In the genomic region with DNA sequence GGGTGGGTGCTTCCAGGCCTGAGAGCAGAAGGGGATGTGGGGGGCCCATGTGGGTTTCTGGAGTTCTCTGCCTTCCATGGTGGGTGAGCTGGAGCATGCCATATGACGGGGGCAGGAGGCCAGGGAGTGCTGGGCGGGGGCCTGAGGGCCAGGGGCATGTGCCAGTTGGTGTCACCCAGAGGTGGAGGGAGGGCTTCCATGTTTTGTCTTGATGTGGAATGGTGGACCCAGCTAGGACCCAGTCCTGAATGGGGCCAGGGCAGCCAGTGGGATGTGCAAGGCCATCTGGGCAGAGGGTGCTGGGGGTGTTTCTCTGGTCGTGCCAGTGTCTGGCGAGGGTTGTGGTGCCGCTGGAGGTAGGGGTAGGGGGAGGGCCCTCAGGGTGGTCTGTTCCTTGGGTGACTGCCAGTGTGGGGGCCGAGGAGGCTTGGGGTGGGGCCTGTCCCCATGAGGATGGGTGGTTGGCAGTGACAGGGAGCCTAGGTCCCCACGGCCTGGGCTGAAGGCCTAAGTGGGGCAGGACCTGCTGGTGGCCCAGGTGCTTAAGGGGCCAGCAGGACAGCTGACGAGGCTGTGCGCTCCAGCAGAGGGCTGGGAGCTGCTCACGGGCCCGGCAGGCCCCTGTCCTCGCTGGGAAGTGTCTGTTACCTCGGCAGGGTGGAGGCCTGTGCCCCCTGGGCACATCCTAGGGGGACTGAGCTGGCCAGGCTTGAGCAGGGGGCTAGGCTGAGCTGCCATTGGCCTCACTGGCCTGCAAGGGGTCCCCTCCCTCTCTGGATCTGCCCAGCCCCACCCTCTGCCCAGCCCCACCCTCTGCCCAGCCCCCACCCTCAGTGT, we compare ENCODE assay signal across 1 cellular context.
TF ChIP-seq lines count a peak whose summit lies in the region.

No MANE protein-coding gene starts in this region.

TF ChIP-seq in A549, 52 proteins besides CTCF, POLR2A, EP300 and RAD21:
- TF ChIP-seq HEYL (CRISPR knock-in tag; IDR thresholded peaks at IDR 0.05) (no peak), ZFP36 (IDR thresholded peaks at IDR 0.05; ENCODE audit: borderline replicate concordance, partially characterized antibody) (no peak), KDM1A (IDR thresholded peaks at IDR 0.05; ENCODE audit: low read depth) (no peak), ZSCAN20 (CRISPR knock-in tag; IDR thresholded peaks at IDR 0.05) (no peak), FOXS1 (CRISPR knock-in tag; IDR thresholded peaks at IDR 0.05) (no peak), KDM5A (IDR thresholded peaks at IDR 0.05) (no peak), EHF (CRISPR knock-in tag; IDR thresholded peaks at IDR 0.05) (no peak), RFX5 (IDR thresholded peaks at IDR 0.05) (no peak), FOSL2 (IDR thresholded peaks at IDR 0.05) (no peak), FOSL2 (CRISPR knock-in tag; IDR thresholded peaks at IDR 0.05) (no peak)
- TF ChIP-seq, protein P1, sequence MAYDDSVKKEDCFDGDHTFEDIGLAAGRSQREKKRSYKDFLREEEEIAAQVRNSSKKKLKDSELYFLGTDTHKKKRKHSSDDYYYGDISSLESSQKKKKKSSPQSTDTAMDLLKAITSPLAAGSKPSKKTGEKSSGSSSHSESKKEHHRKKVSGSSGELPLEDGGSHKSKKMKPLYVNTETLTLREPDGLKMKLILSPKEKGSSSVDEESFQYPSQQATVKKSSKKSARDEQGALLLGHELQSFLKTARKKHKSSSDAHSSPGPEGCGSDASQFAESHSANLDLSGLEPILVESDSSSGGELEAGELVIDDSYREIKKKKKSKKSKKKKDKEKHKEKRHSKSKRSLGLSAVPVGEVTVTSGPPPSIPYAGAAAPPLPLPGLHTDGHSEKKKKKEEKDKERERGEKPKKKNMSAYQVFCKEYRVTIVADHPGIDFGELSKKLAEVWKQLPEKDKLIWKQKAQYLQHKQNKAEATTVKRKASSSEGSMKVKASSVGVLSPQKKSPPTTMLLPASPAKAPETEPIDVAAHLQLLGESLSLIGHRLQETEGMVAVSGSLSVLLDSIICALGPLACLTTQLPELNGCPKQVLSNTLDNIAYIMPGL (CRISPR knock-in tag; IDR thresholded peaks at IDR 0.05; ENCODE audit: borderline replicate concordance) = no peak
- TF ChIP-seq, protein P2, sequence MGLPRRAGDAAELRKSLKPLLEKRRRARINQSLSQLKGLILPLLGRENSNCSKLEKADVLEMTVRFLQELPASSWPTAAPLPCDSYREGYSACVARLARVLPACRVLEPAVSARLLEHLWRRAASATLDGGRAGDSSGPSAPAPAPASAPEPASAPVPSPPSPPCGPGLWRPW (IDR thresholded peaks at IDR 0.05) = no peak
- TF ChIP-seq, protein P3, sequence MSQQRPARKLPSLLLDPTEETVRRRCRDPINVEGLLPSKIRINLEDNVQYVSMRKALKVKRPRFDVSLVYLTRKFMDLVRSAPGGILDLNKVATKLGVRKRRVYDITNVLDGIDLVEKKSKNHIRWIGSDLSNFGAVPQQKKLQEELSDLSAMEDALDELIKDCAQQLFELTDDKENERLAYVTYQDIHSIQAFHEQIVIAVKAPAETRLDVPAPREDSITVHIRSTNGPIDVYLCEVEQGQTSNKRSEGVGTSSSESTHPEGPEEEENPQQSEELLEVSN (IDR thresholded peaks at IDR 0.05; ENCODE audit: borderline replicate concordance, low read depth) = no peak
